ENCODE assay signal across 20 cellular contexts in the genomic region with DNA sequence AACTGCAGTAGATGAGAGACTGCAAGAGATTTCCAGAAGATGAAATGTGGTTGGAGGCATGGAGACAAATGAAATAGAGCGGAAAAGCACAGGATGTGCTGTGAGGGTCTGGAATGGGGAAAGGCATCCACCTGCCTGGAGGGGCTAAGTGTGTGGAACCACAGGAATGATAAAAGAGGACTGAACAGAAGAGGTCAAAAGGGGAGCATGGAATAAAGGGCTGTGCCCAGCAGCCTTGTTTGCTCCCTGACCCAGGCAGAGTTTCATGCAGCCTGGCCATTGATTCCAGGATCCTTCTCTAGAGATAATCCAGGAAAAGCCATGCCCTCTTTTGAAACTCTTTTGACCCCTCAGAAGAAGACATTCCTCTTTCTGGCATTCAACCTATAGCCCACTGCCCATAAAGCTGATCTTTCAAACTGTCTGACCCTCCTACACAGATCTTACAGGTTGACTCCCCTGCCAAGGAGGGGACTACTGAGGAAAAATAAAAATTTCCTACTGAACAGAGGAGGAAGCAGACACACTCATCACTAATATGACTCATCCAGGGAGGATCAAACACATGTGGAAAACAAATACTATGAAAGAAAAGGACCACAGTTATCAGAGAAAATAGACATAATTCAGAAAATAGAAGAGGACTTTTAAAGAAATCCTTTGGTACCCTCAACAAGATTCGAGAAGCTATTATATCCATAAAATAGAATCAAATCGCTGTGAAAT.
DNase-seq lines count a peak whose midpoint lies in the region; ATAC-seq and TF ChIP-seq lines count a peak whose summit lies in the region.
"Had no signal": no experiment of that assay in that cellular context is flagged by ENCODE, and none has a peak within 500 bp of the region (broad histone marks: within the 10 kb centered on the region; RNA-seq: fewer than 3 reads in every experiment).

No MANE protein-coding gene starts in this region.

- ATAC-seq in activated CD4-positive, alpha-beta T cell treated with anti-CD3 and anti-CD28 coated beads for 36 hours, result no peak
- ATAC-seq: GM12878 had no signal

- no peak for TF ChIP-seq CTCF in progenitor cell of endocrine pancreas (IDR thresholded peaks at IDR 0.05; ENCODE audit: unreplicated experiment)

- intact Hi-C loops in activated CD4-positive, alpha-beta T cell treated with anti-CD3 and anti-CD28 coated beads for 36 hours (cut with DNase I, micrococcal nuclease), result no loop called here

- H3K4me1 ChIP-seq in mesodermal cell (ENCODE audit: control insufficient read depth, insufficient read depth, low read length, poor library complexity, severe bottlenecking), result no peaks in the 10 kb centered on the region
- H3K4me1 ChIP-seq: HAP-1 had no signal

- H3K27ac ChIP-seq in mesodermal cell (ENCODE audit: low read depth, low read length, severe bottlenecking), result peak overlapping the region; percentile 25
- H3K27ac ChIP-seq: GM23248 had no signal

- H3K36me3 Mint-ChIP-seq in progenitor cell of endocrine pancreas (ENCODE audit: insufficient read depth), result no peaks in the 10 kb centered on the region
- no peaks in the 10 kb centered on the region for H3K36me3 Mint-ChIP-seq in activated CD4-positive, alpha-beta T cell treated with anti-CD3 and anti-CD28 coated beads for 36 hours (ENCODE audit: low read depth)
- H3K36me3 Mint-ChIP-seq: CD14-positive monocyte had no signal

- POLR2A ChIA-PET in activated CD4-positive, alpha-beta T cell treated with anti-CD3 and anti-CD28 coated beads for 36 hours (lab: Charles Lee), result no interaction called here

- peaks cover 6% of the 10 kb centered on the region for H3K9me3 Mint-ChIP-seq in progenitor cell of endocrine pancreas (ENCODE audit: low read depth)
- H3K9me3 Mint-ChIP-seq in activated CD4-positive, alpha-beta T cell treated with anti-CD3 and anti-CD28 coated beads for 36 hours (ENCODE audit: low read depth), result no peaks in the 10 kb centered on the region

- WGBS in mesodermal cell (ENCODE audit: insufficient coverage in 2 of 2), 2 experiments, result 87 to 100% methylated on average over 1 of the region's 3 CpGs

- peaks cover 9% of the 10 kb centered on the region for H3K4me1 Mint-ChIP-seq in progenitor cell of endocrine pancreas (ENCODE audit: low read depth)
- H3K4me1 Mint-ChIP-seq in activated CD4-positive, alpha-beta T cell treated with anti-CD3 and anti-CD28 coated beads for 36 hours, result no peaks in the 10 kb centered on the region
- H3K4me1 Mint-ChIP-seq: CD14-positive monocyte had no signal

- CTCF ChIA-PET in activated CD4-positive, alpha-beta T cell treated with anti-CD3 and anti-CD28 coated beads for 36 hours (lab: Charles Lee), result no interaction called here

- no peaks in the 10 kb centered on the region for H3K36me3 ChIP-seq in mesodermal cell (ENCODE audit: control insufficient read depth, insufficient read depth, low read length)
- H3K36me3 ChIP-seq: HAP-1 had no signal

- H3K4me3 ChIP-seq in mesodermal cell (ENCODE audit: extremely low read depth, insufficient read depth, low read length, poor library complexity, severe bottlenecking), result no peak overlapping the region
- H3K4me3 ChIP-seq: GM12878, GM23248, HAP-1 had no signal

- no peaks in the 10 kb centered on the region for H3K9me3 ChIP-seq in mesodermal cell (ENCODE audit: control insufficient read depth, low read length)
- H3K9me3 ChIP-seq: HAP-1, SK-N-SH had no signal

- DNase-seq in HT1080 (ENCODE audit: low read depth) (peak; percentile 19), ecto neural progenitor cell (ENCODE audit: low spot score) (peak; percentile 64), progenitor cell of endocrine pancreas (ENCODE audit: low spot score, unreplicated experiment) (no peak), NCI-H2029 treated with DMSO at 0.1 percent for 48 hours (lab: John Stamatoyannopoulos, UW) (no peak), HT-29 (ENCODE audit: low spot score) (no peak)
- DNase-seq in activated CD4-positive, alpha-beta T cell treated with anti-CD3 and anti-CD28 coated beads for 36 hours, result no peak
- DNase-seq: GM23248, Karpas-422, MV-4-11, NCI-H1105 treated with DMSO at 0.1 percent for 48 hours, NCI-H2081, NCI-H2171, NCI-H345, NCI-H524, SHP77 treated with DMSO at 0.1 percent for 48 hours, SK-N-SH had no signal

- H3K27me3 Mint-ChIP-seq in progenitor cell of endocrine pancreas, result no peaks in the 10 kb centered on the region
- H3K27me3 Mint-ChIP-seq in activated CD4-positive, alpha-beta T cell treated with anti-CD3 and anti-CD28 coated beads for 36 hours, result peaks cover 19% of the 10 kb centered on the region

- H3K4me3 Mint-ChIP-seq in progenitor cell of endocrine pancreas (ENCODE audit: low read depth), result no peak overlapping the region
- H3K4me3 Mint-ChIP-seq in activated CD4-positive, alpha-beta T cell treated with anti-CD3 and anti-CD28 coated beads for 36 hours, result no peak overlapping the region
- H3K4me3 Mint-ChIP-seq: CD14-positive monocyte had no signal

- peak overlapping the region; percentile 1 for H3K27ac Mint-ChIP-seq in progenitor cell of endocrine pancreas
- H3K27ac Mint-ChIP-seq in activated CD4-positive, alpha-beta T cell treated with anti-CD3 and anti-CD28 coated beads for 36 hours, result no peak overlapping the region
- H3K27ac Mint-ChIP-seq: CD14-positive monocyte had no signal

Comparison
In these comparisons a context has a peak if more than half of its experiments do, and no peak if none do; other contexts are left out.
1. DNase-seq: peak in HT1080 (single experiment) and ecto neural progenitor cell (single experiment); none in progenitor cell of endocrine pancreas (single experiment), NCI-H2029 treated with DMSO at 0.1 percent for 48 hours (single experiment), activated CD4-positive, alpha-beta T cell treated with anti-CD3 and anti-CD28 coated beads for 36 hours (single experiment) and HT-29 (single experiment).